In the genomic region with DNA sequence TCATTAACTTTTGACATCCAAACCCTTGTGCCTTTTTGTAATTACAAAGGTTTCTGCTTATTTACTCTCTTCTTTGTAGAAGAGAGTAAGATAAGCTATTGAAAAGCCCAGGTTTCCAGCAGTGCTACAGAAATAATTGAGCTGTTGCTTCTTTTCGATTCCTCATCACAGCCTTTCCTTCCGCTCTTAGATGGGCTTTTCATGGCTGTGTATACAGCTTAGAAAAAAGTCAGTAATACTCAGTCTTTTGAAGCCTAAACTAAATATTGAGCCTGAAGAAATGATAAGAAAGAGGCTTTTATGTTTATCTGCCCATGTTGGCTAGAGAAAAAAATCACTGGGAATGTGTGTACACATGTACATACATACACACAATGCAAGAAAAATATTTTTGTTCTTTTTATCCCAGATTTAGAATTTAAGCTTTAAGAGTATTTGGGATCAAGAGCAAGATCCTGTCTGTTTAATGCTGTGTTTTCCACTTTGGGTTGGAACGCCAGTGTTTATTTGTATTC, we compare ENCODE assay signal across 1 cellular context.
TF ChIP-seq lines count a peak whose summit lies in the region.

No MANE protein-coding gene starts in this region.

TF ChIP-seq in HepG2, 621 proteins besides CTCF, POLR2A, EP300 and RAD21 (continued from another document and continues in another):
- TF ChIP-seq, protein P1, sequence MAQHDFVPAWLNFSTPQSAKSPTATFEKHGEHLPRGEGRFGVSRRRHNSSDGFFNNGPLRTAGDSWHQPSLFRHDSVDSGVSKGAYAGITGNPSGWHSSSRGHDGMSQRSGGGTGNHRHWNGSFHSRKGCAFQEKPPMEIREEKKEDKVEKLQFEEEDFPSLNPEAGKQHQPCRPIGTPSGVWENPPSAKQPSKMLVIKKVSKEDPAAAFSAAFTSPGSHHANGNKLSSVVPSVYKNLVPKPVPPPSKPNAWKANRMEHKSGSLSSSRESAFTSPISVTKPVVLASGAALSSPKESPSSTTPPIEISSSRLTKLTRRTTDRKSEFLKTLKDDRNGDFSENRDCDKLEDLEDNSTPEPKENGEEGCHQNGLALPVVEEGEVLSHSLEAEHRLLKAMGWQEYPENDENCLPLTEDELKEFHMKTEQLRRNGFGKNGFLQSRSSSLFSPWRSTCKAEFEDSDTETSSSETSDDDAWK (CRISPR knock-in tag; IDR thresholded peaks at IDR 0.05): no peak
- TF ChIP-seq KLF12 (CRISPR knock-in tag; IDR thresholded peaks at IDR 0.05; ENCODE audit: borderline replicate concordance) (no peak), CENPT (CRISPR knock-in tag; IDR thresholded peaks at IDR 0.05; ENCODE audit: low read depth) (no peak), CREM (IDR thresholded peaks at IDR 0.05) (peak; percentile 98), CREM (CRISPR knock-in tag; IDR thresholded peaks at IDR 0.05) (no peak), MED13 (CRISPR knock-in tag; IDR thresholded peaks at IDR 0.05) (no peak; the same call in 1 of the 2 replicates), KMT2B (CRISPR knock-in tag; IDR thresholded peaks at IDR 0.05) (no peak), ZNF143 (CRISPR knock-in tag; IDR thresholded peaks at IDR 0.05) (no peak), ZNF768 (CRISPR knock-in tag; IDR thresholded peaks at IDR 0.05) (no peak), U2AF2 (IDR thresholded peaks at IDR 0.05; ENCODE audit: low read depth, low read length) (no peak), FOXO1 (CRISPR knock-in tag; IDR thresholded peaks at IDR 0.05) (peak; percentile 80; the same call in 1 of the 2 replicates), RFX3 (CRISPR knock-in tag; IDR thresholded peaks at IDR 0.05) (no peak), ZNF235 (CRISPR knock-in tag; IDR thresholded peaks at IDR 0.05; ENCODE audit: borderline replicate concordance) (no peak), MLLT10 (CRISPR knock-in tag; IDR thresholded peaks at IDR 0.05) (no peak), ZNF772 (CRISPR knock-in tag; IDR thresholded peaks at IDR 0.05) (no peak; the same call in 1 of the 2 replicates), ZNF33A (CRISPR knock-in tag; IDR thresholded peaks at IDR 0.05; ENCODE audit: borderline replicate concordance) (no peak), ZNF253 (CRISPR knock-in tag; IDR thresholded peaks at IDR 0.05; ENCODE audit: borderline replicate concordance) (no peak), NR2F6 (IDR thresholded peaks at IDR 0.05) (peak; percentile 90), NR2F6 (CRISPR knock-in tag; IDR thresholded peaks at IDR 0.05) (peak; percentile 76), KDM4B (CRISPR knock-in tag; IDR thresholded peaks at IDR 0.05) (no peak), ZNF570 (CRISPR knock-in tag; IDR thresholded peaks at IDR 0.05; ENCODE audit: borderline replicate concordance) (no peak), PHF8 (CRISPR knock-in tag; IDR thresholded peaks at IDR 0.05) (no peak), SOX5 (CRISPR knock-in tag; IDR thresholded peaks at IDR 0.05; ENCODE audit: borderline replicate concordance) (peak; percentile 96), ISL2 (CRISPR knock-in tag; IDR thresholded peaks at IDR 0.05) (peak; percentile 100)
- TF ChIP-seq, protein P2, sequence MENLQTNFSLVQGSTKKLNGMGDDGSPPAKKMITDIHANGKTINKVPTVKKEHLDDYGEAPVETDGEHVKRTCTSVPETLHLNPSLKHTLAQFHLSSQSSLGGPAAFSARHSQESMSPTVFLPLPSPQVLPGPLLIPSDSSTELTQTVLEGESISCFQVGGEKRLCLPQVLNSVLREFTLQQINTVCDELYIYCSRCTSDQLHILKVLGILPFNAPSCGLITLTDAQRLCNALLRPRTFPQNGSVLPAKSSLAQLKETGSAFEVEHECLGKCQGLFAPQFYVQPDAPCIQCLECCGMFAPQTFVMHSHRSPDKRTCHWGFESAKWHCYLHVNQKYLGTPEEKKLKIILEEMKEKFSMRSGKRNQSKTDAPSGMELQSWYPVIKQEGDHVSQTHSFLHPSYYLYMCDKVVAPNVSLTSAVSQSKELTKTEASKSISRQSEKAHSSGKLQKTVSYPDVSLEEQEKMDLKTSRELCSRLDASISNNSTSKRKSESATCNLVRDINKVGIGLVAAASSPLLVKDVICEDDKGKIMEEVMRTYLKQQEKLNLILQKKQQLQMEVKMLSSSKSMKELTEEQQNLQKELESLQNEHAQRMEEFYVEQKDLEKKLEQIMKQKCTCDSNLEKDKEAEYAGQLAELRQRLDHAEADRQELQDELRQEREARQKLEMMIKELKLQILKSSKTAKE (CRISPR knock-in tag; IDR thresholded peaks at IDR 0.05; ENCODE audit: borderline replicate concordance): peak; percentile 74
- TF ChIP-seq, protein P3, sequence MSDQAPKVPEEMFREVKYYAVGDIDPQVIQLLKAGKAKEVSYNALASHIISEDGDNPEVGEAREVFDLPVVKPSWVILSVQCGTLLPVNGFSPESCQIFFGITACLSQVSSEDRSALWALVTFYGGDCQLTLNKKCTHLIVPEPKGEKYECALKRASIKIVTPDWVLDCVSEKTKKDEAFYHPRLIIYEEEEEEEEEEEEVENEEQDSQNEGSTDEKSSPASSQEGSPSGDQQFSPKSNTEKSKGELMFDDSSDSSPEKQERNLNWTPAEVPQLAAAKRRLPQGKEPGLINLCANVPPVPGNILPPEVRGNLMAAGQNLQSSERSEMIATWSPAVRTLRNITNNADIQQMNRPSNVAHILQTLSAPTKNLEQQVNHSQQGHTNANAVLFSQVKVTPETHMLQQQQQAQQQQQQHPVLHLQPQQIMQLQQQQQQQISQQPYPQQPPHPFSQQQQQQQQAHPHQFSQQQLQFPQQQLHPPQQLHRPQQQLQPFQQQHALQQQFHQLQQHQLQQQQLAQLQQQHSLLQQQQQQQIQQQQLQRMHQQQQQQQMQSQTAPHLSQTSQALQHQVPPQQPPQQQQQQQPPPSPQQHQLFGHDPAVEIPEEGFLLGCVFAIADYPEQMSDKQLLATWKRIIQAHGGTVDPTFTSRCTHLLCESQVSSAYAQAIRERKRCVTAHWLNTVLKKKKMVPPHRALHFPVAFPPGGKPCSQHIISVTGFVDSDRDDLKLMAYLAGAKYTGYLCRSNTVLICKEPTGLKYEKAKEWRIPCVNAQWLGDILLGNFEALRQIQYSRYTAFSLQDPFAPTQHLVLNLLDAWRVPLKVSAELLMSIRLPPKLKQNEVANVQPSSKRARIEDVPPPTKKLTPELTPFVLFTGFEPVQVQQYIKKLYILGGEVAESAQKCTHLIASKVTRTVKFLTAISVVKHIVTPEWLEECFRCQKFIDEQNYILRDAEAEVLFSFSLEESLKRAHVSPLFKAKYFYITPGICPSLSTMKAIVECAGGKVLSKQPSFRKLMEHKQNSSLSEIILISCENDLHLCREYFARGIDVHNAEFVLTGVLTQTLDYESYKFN (CRISPR knock-in tag; conservative IDR thresholded peaks at IDR 0.05): peak; percentile 93
- TF ChIP-seq, protein P4, sequence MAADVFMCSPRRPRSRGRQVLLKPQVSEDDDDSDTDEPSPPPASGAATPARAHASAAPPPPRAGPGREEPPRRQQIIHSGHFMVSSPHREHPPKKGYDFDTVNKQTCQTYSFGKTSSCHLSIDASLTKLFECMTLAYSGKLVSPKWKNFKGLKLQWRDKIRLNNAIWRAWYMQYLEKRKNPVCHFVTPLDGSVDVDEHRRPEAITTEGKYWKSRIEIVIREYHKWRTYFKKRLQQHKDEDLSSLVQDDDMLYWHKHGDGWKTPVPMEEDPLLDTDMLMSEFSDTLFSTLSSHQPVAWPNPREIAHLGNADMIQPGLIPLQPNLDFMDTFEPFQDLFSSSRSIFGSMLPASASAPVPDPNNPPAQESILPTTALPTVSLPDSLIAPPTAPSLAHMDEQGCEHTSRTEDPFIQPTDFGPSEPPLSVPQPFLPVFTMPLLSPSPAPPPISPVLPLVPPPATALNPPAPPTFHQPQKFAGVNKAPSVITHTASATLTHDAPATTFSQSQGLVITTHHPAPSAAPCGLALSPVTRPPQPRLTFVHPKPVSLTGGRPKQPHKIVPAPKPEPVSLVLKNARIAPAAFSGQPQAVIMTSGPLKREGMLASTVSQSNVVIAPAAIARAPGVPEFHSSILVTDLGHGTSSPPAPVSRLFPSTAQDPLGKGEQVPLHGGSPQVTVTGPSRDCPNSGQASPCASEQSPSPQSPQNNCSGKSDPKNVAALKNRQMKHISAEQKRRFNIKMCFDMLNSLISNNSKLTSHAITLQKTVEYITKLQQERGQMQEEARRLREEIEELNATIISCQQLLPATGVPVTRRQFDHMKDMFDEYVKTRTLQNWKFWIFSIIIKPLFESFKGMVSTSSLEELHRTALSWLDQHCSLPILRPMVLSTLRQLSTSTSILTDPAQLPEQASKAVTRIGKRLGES (CRISPR knock-in tag; IDR thresholded peaks at IDR 0.05; ENCODE audit: borderline replicate concordance): 0 out of 2 replicates have a peak, but pooled peaks have one; percentile 38
- TF ChIP-seq, protein P5, sequence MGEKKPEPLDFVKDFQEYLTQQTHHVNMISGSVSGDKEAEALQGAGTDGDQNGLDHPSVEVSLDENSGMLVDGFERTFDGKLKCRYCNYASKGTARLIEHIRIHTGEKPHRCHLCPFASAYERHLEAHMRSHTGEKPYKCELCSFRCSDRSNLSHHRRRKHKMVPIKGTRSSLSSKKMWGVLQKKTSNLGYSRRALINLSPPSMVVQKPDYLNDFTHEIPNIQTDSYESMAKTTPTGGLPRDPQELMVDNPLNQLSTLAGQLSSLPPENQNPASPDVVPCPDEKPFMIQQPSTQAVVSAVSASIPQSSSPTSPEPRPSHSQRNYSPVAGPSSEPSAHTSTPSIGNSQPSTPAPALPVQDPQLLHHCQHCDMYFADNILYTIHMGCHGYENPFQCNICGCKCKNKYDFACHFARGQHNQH (CRISPR knock-in tag; IDR thresholded peaks at IDR 0.05): peak; percentile 40; the same call in 1 of the 2 replicates
- TF ChIP-seq, protein P6, sequence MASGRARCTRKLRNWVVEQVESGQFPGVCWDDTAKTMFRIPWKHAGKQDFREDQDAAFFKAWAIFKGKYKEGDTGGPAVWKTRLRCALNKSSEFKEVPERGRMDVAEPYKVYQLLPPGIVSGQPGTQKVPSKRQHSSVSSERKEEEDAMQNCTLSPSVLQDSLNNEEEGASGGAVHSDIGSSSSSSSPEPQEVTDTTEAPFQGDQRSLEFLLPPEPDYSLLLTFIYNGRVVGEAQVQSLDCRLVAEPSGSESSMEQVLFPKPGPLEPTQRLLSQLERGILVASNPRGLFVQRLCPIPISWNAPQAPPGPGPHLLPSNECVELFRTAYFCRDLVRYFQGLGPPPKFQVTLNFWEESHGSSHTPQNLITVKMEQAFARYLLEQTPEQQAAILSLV (CRISPR knock-in tag; IDR thresholded peaks at IDR 0.05; ENCODE audit: borderline replicate concordance): no peak
- TF ChIP-seq, protein P7, sequence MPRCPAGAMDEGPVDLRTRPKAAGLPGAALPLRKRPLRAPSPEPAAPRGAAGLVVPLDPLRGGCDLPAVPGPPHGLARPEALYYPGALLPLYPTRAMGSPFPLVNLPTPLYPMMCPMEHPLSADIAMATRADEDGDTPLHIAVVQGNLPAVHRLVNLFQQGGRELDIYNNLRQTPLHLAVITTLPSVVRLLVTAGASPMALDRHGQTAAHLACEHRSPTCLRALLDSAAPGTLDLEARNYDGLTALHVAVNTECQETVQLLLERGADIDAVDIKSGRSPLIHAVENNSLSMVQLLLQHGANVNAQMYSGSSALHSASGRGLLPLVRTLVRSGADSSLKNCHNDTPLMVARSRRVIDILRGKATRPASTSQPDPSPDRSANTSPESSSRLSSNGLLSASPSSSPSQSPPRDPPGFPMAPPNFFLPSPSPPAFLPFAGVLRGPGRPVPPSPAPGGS (CRISPR knock-in tag; IDR thresholded peaks at IDR 0.05): no peak
- TF ChIP-seq, protein P8, sequence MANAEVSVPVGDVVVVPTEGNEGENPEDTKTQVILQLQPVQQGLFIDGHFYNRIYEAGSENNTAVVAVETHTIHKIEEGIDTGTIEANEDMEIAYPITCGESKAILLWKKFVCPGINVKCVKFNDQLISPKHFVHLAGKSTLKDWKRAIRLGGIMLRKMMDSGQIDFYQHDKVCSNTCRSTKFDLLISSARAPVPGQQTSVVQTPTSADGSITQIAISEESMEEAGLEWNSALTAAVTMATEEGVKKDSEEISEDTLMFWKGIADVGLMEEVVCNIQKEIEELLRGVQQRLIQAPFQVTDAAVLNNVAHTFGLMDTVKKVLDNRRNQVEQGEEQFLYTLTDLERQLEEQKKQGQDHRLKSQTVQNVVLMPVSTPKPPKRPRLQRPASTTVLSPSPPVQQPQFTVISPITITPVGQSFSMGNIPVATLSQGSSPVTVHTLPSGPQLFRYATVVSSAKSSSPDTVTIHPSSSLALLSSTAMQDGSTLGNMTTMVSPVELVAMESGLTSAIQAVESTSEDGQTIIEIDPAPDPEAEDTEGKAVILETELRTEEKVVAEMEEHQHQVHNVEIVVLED (CRISPR knock-in tag; IDR thresholded peaks at IDR 0.05; ENCODE audit: borderline replicate concordance): no peak
- TF ChIP-seq, protein P9, sequence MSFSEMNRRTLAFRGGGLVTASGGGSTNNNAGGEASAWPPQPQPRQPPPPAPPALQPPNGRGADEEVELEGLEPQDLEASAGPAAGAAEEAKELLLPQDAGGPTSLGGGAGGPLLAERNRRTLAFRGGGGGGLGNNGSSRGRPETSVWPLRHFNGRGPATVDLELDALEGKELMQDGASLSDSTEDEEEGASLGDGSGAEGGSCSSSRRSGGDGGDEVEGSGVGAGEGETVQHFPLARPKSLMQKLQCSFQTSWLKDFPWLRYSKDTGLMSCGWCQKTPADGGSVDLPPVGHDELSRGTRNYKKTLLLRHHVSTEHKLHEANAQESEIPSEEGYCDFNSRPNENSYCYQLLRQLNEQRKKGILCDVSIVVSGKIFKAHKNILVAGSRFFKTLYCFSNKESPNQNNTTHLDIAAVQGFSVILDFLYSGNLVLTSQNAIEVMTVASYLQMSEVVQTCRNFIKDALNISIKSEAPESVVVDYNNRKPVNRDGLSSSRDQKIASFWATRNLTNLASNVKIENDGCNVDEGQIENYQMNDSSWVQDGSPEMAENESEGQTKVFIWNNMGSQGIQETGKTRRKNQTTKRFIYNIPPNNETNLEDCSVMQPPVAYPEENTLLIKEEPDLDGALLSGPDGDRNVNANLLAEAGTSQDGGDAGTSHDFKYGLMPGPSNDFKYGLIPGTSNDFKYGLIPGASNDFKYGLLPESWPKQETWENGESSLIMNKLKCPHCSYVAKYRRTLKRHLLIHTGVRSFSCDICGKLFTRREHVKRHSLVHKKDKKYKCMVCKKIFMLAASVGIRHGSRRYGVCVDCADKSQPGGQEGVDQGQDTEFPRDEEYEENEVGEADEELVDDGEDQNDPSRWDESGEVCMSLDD (CRISPR knock-in tag; IDR thresholded peaks at IDR 0.05; ENCODE audit: borderline replicate concordance): no peak
- TF ChIP-seq, protein P10, sequence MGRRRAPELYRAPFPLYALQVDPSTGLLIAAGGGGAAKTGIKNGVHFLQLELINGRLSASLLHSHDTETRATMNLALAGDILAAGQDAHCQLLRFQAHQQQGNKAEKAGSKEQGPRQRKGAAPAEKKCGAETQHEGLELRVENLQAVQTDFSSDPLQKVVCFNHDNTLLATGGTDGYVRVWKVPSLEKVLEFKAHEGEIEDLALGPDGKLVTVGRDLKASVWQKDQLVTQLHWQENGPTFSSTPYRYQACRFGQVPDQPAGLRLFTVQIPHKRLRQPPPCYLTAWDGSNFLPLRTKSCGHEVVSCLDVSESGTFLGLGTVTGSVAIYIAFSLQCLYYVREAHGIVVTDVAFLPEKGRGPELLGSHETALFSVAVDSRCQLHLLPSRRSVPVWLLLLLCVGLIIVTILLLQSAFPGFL (CRISPR knock-in tag; IDR thresholded peaks at IDR 0.05): no peak
